ENCODE assay signal across 11 cellular contexts in genomic region chr3:535566-536416, GRCh38.
DNase-seq lines count a peak whose midpoint lies in the region; ATAC-seq and TF ChIP-seq lines count a peak whose summit lies in the region.
"Had no signal": no experiment of that assay in that cellular context is flagged by ENCODE, and none has a peak within 500 bp of the region (broad histone marks: within the 10 kb centered on the region; RNA-seq: fewer than 3 reads in every experiment).

No MANE protein-coding gene starts in this region.

- H3K36me3 ChIP-seq in A673 (ENCODE audit: insufficient read depth, low read length, poor library complexity, severe bottlenecking) = no peaks in the 10 kb centered on the region
- no peaks in the 10 kb centered on the region for H3K36me3 ChIP-seq in colonic mucosa

- H3K4me1 Mint-ChIP-seq in WTC11 = no peaks in the 10 kb centered on the region
- H3K4me1 Mint-ChIP-seq: CD4-positive, alpha-beta memory T cell had no signal

- TF ChIP-seq CTCF in A673 (conservative IDR thresholded peaks at IDR 0.05; ENCODE audit: low read depth, low read length) (no peak; the same call in 1 of the 2 replicates), colonic mucosa (IDR thresholded peaks at IDR 0.05) (no peak), WTC11 (IDR thresholded peaks at IDR 0.05) (no peak)

- H3K9me3 ChIP-seq in A673 (ENCODE audit: low read depth, low read length, poor library complexity, severe bottlenecking) (no peaks in the 10 kb centered on the region), colonic mucosa (no peaks in the 10 kb centered on the region)

- H3K27me3 ChIP-seq in A673 (replicated peaks; ENCODE audit: insufficient read depth, low read depth, low read length, poor library complexity) (no peaks in the 10 kb centered on the region), colonic mucosa (no peaks in the 10 kb centered on the region)

- H3K4me3 ChIP-seq in A673 (ENCODE audit: low read depth, low read length, poor library complexity, severe bottlenecking) = peak overlapping the region; percentile 8
- H3K4me3 ChIP-seq in colonic mucosa = peak overlapping the region; percentile 11

- CTCF ChIA-PET in A673 (lab: Charles Lee) (no interaction called here), WTC11 (lab: Charles Lee) (no interaction called here)

- H3K9me3 Mint-ChIP-seq in WTC11 = peaks cover 74% of the 10 kb centered on the region

- H3K4me1 ChIP-seq in A673 (ENCODE audit: insufficient read depth, low read length, poor library complexity, severe bottlenecking) = no peaks in the 10 kb centered on the region
- no peaks in the 10 kb centered on the region for H3K4me1 ChIP-seq in colonic mucosa

- DNase-seq in A673 (ENCODE audit: low spot score) = peak; percentile 19
- peak; percentile 21 for DNase-seq in colonic mucosa
- DNase-seq in mesenteric fat pad (ENCODE audit: low spot score) = peak; percentile 89
- no peak for DNase-seq in NCI-H1694 (lab: John Stamatoyannopoulos, UW)
- no peak for DNase-seq in DMS114 treated with DMSO at 0.1 percent for 48 hours (lab: John Stamatoyannopoulos, UW; ENCODE audit: unreplicated experiment)
- DNase-seq in NCI-H2029 treated with DMSO at 0.1 percent for 48 hours (lab: John Stamatoyannopoulos, UW) = no peak
- DNase-seq in WTC11 (ENCODE audit: low spot score) = no peak
- DNase-seq: activated naive CD4-positive, alpha-beta T cell treated with anti-CD3 and anti-CD28 coated beads, Interleukin-2, amount 50 U/mL, for 16 hours; stimulated activated CD4-positive, alpha-beta T cell treated with anti-CD3 and anti-CD28 coated beads, Interleukin-12 subunit alpha, Interleukin-12 subunit beta, amount 100 ng/mL, for 4 hours had no signal

- H3K27ac Mint-ChIP-seq in WTC11 = no peak overlapping the region
- H3K27ac Mint-ChIP-seq: CD4-positive, alpha-beta memory T cell had no signal

- H3K9ac ChIP-seq in colonic mucosa (ENCODE audit: low read depth in 2 of 2, low read length in 2 of 2) = no peak overlapping the region

- intact Hi-C loops in A673 (cut with micrococcal nuclease; ENCODE audit: unreplicated experiment) (no loop called here), colonic mucosa (cut with DNase I) (no loop called here)

- H3K27me3 Mint-ChIP-seq in WTC11 (ENCODE audit: low read depth) = peaks cover 19% of the 10 kb centered on the region
- H3K27me3 Mint-ChIP-seq: CD4-positive, alpha-beta memory T cell had no signal

- no peak overlapping the region for H3K4me3 Mint-ChIP-seq in WTC11
- H3K4me3 Mint-ChIP-seq: CD4-positive, alpha-beta memory T cell had no signal

- H3K27ac ChIP-seq in A673 (ENCODE audit: low read depth, low read length, poor library complexity, severe bottlenecking) = no peak overlapping the region
- no peak overlapping the region for H3K27ac ChIP-seq in colonic mucosa

- peaks cover 68% of the 10 kb centered on the region for H3K36me3 Mint-ChIP-seq in WTC11
- H3K36me3 Mint-ChIP-seq: CD4-positive, alpha-beta memory T cell had no signal

- POLR2A ChIA-PET in A673 (lab: Charles Lee; ENCODE audit: low non-redundant PET) (no interaction called here), WTC11 (lab: Charles Lee) (no interaction called here)

- no TSS peak for BruUV-seq in A673 (replicated peaks; lab: Mats Ljungman, UMichigan)

- ATAC-seq in HG03139 (IDR thresholded peaks at IDR 0.05; ENCODE audit: unreplicated experiment) = peak; percentile 84
- ATAC-seq in WTC11 = no peak; the same call in 1 of the 2 replicates

TF ChIP-seq in WTC11, 78 proteins besides CTCF, POLR2A, EP300 and RAD21:
- TF ChIP-seq ZNF138 (CRISPR knock-in tag; conservative IDR thresholded peaks at IDR 0.05) (no peak), ZNF263 (CRISPR knock-in tag; IDR thresholded peaks at IDR 0.05; ENCODE audit: low read depth) (no peak), GABPB1 (CRISPR knock-in tag; IDR thresholded peaks at IDR 0.05) (no peak), FOXJ3 (CRISPR knock-in tag; IDR thresholded peaks at IDR 0.05; ENCODE audit: borderline replicate concordance) (no peak), USF1 (CRISPR knock-in tag; IDR thresholded peaks at IDR 0.05) (no peak), GTF2I (CRISPR knock-in tag; conservative IDR thresholded peaks at IDR 0.05) (no peak), ESRRA (CRISPR knock-in tag; IDR thresholded peaks at IDR 0.05; ENCODE audit: borderline replicate concordance) (no peak), HMGXB4 (CRISPR knock-in tag; IDR thresholded peaks at IDR 0.05) (no peak), ZNF219 (CRISPR knock-in tag; IDR thresholded peaks at IDR 0.05; ENCODE audit: borderline replicate concordance) (no peak), MYBL2 (CRISPR knock-in tag; IDR thresholded peaks at IDR 0.05) (no peak), ZNF317 (CRISPR knock-in tag; IDR thresholded peaks at IDR 0.05; ENCODE audit: borderline replicate concordance, low read depth) (no peak)
- TF ChIP-seq, protein P1, sequence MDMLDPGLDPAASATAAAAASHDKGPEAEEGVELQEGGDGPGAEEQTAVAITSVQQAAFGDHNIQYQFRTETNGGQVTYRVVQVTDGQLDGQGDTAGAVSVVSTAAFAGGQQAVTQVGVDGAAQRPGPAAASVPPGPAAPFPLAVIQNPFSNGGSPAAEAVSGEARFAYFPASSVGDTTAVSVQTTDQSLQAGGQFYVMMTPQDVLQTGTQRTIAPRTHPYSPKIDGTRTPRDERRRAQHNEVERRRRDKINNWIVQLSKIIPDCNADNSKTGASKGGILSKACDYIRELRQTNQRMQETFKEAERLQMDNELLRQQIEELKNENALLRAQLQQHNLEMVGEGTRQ (CRISPR knock-in tag; IDR thresholded peaks at IDR 0.05) = no peak
- TF ChIP-seq, protein P2, sequence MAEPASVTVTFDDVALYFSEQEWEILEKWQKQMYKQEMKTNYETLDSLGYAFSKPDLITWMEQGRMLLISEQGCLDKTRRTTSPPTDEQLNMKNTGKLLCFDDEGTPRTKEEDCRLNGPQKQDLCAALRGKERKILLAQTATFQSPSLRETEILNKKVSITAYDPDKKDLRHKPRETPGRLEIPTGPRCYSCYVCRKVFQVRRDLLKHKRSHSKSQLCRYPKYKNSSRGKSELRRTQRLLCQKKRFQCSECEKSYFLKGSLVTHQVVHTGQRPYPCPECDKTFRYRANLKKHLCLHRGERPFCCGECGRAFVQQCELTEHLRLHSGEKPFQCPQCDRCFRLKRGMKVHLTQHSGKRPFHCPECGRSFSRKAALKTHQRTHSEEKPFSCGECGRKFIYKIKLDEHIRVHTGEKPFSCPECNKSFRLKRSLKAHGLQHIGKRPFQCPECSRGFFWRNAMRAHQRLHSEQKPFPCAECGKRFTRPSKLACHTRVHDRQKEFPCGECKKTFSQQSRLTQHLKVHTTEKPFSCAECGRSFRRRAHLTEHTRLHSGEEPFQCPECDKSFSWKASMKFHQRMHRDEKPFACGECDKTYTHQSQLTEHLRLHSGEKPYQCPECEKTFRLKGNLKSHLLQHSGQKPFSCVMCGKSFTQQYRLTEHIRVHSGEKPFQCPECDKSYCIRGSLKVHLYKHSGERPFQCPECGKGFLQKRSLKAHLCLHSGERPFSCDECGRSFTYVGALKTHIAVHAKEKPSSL (CRISPR knock-in tag; conservative IDR thresholded peaks at IDR 0.05) = no peak
- TF ChIP-seq, protein P3, sequence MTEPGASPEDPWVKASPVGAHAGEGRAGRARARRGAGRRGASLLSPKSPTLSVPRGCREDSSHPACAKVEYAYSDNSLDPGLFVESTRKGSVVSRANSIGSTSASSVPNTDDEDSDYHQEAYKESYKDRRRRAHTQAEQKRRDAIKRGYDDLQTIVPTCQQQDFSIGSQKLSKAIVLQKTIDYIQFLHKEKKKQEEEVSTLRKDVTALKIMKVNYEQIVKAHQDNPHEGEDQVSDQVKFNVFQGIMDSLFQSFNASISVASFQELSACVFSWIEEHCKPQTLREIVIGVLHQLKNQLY (CRISPR knock-in tag; IDR thresholded peaks at IDR 0.05) = no peak

Comparison
In these comparisons a context has a peak if more than half of its experiments do, and no peak if none do; other contexts are left out.
1. DNase-seq: peak in A673 (single experiment), colonic mucosa (single experiment) and mesenteric fat pad (single experiment); none in NCI-H1694 (single experiment), DMS114 treated with DMSO at 0.1 percent for 48 hours (single experiment), NCI-H2029 treated with DMSO at 0.1 percent for 48 hours (single experiment) and WTC11 (single experiment).